Comparison of ENCODE assay signal across 14 cellular contexts in the genomic region with DNA sequence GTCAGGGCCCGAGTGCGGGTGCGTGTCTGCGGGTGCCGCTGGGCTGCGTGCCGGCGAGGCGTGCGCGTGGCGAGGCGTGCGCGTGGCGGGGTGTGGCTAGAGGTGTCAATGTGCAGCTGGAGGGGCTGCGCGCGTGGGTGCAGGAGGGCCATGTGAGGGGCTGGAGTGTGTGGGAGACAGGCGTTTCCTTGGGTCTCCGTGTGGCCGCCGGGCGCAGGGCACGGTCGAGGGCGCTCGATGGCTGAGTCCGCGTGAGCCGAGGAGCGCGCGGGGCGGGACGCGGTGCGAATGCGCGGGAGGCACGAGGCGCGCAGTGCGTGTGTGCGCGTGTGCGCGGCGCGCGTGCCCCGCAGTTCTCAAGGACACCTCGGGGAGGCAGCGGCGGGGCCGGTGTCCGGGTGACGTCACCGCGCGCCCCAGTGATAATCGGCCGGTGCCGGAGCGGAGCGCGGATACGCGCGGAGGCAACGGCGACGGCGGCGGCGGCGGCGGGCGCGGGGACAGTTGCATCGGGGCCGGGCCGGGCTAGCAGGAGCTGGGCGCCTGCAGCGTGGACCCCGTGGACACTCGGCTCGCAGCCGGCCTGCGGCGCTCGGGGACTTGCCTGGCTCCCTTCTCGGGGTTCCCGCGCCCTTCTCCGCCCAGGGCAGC. TPM values are rescaled to one million over a fixed set of nuclear protein-coding genes. Genes with fewer than 3 reads are reported as not detected.
DNase-seq lines count a peak whose midpoint lies in the region; ATAC-seq and TF ChIP-seq lines count a peak whose summit lies in the region.
"Had no signal": no experiment of that assay in that cellular context is flagged by ENCODE, and none has a peak within 500 bp of the region (broad histone marks: within the 10 kb centered on the region; RNA-seq: fewer than 3 reads in every experiment).

No MANE protein-coding gene starts in this region.

- peaks cover 13% of the 10 kb centered on the region for H3K4me1 Mint-ChIP-seq in activated CD4-positive, alpha-beta memory T cell treated with anti-CD3 and anti-CD28 coated beads for 36 hours (ENCODE audit: low read depth)
- peaks cover 7% of the 10 kb centered on the region for H3K4me1 Mint-ChIP-seq in glutamatergic neuron (ENCODE audit: low read depth, unreplicated experiment)

- H3K27me3 Mint-ChIP-seq in activated CD4-positive, alpha-beta memory T cell treated with anti-CD3 and anti-CD28 coated beads for 36 hours: peaks cover 44% of the 10 kb centered on the region
- peaks cover 16% of the 10 kb centered on the region for H3K27me3 Mint-ChIP-seq in glutamatergic neuron (ENCODE audit: unreplicated experiment)

- H3K36me3 Mint-ChIP-seq in activated CD4-positive, alpha-beta memory T cell treated with anti-CD3 and anti-CD28 coated beads for 36 hours: no peaks in the 10 kb centered on the region
- H3K36me3 Mint-ChIP-seq in glutamatergic neuron (ENCODE audit: unreplicated experiment): no peaks in the 10 kb centered on the region

- DNase-seq in NCI-H82 (lab: John Stamatoyannopoulos, UW) (peak; percentile 30), NCI-H82 treated with DMSO at 0.1 percent for 48 hours (lab: John Stamatoyannopoulos, UW; ENCODE audit: unreplicated experiment) (no peak), glutamatergic neuron (peak; percentile 87), GOT3 (lab: John Stamatoyannopoulos, UW) (no peak)
- peak; percentile 39 for DNase-seq in activated CD4-positive, alpha-beta memory T cell treated with anti-CD3 and anti-CD28 coated beads for 36 hours
- DNase-seq in stimulated activated CD4-positive, alpha-beta T cell treated with anti-CD3 and anti-CD28 coated beads, Interleukin-1b, Interleukin-23, amount 100 ng/mL, for 48 hours: peak; percentile 37
- DNase-seq: central memory CD4-positive, alpha-beta T cell; kidney glomerular epithelial cell; NK-92 treated with Interleukin-12 subunit alpha and Interleukin-12 subunit beta, amount 100 ng/mL, for 24 hours; small intestine had no signal

- intact Hi-C loops in activated CD4-positive, alpha-beta memory T cell treated with anti-CD3 and anti-CD28 coated beads for 36 hours (cut with micrococcal nuclease): no loop called here

- no peaks in the 10 kb centered on the region for H3K9me3 Mint-ChIP-seq in activated CD4-positive, alpha-beta memory T cell treated with anti-CD3 and anti-CD28 coated beads for 36 hours
- peaks cover 11% of the 10 kb centered on the region for H3K9me3 Mint-ChIP-seq in glutamatergic neuron (ENCODE audit: unreplicated experiment)

- no peak overlapping the region for H3K27ac Mint-ChIP-seq in activated CD4-positive, alpha-beta memory T cell treated with anti-CD3 and anti-CD28 coated beads for 36 hours
- H3K27ac Mint-ChIP-seq in glutamatergic neuron (ENCODE audit: unreplicated experiment): peak overlapping the region; percentile 97

- no peak for ATAC-seq in HG03378 (IDR thresholded peaks at IDR 0.05; ENCODE audit: unreplicated experiment)
- no peak for ATAC-seq in HG02840 (IDR thresholded peaks at IDR 0.05; ENCODE audit: low FRiP score, unreplicated experiment)

- TF ChIP-seq CTCF in glutamatergic neuron (IDR thresholded peaks at IDR 0.05; ENCODE audit: partially characterized antibody, unreplicated experiment): peak; percentile 45

- CTCF ChIA-PET in activated CD4-positive, alpha-beta memory T cell treated with anti-CD3 and anti-CD28 coated beads for 36 hours (lab: Charles Lee): no interaction called here

- POLR2A ChIA-PET in activated CD4-positive, alpha-beta memory T cell treated with anti-CD3 and anti-CD28 coated beads for 36 hours (lab: Charles Lee): no interaction called here

- H3K4me3 Mint-ChIP-seq in activated CD4-positive, alpha-beta memory T cell treated with anti-CD3 and anti-CD28 coated beads for 36 hours: no peak overlapping the region
- H3K4me3 Mint-ChIP-seq in glutamatergic neuron (ENCODE audit: unreplicated experiment): peak overlapping the region; percentile 87

RNA-seq across cellular contexts. Expression of a gene that starts 38.7 kb away (rescaled TPM):
- 10 to 100 TPM; 32.8 to 32.9 TPM for total RNA-seq in activated CD4-positive, alpha-beta memory T cell treated with anti-CD3 and anti-CD28 coated beads for 36 hours
- total RNA-seq in glutamatergic neuron (ENCODE audit: unreplicated experiment): 43.3 TPM

RNA-seq across cellular contexts. Expression of a gene that starts 58.4 kb away (rescaled TPM):
- not detected for total RNA-seq in activated CD4-positive, alpha-beta memory T cell treated with anti-CD3 and anti-CD28 coated beads for 36 hours
- not detected for total RNA-seq in glutamatergic neuron (ENCODE audit: unreplicated experiment)
- total RNA-seq: HT1080, thoracic aorta had no signal

Comparison
In these comparisons a context has a peak if more than half of its experiments do, and no peak if none do; other contexts are left out.
1. DNase-seq: peak in NCI-H82 (single experiment), activated CD4-positive, alpha-beta memory T cell treated with anti-CD3 and anti-CD28 coated beads for 36 hours (single experiment), glutamatergic neuron (single experiment) and stimulated activated CD4-positive, alpha-beta T cell treated with anti-CD3 and anti-CD28 coated beads, Interleukin-1b, Interleukin-23, amount 100 ng/mL, for 48 hours (single experiment); none in NCI-H82 treated with DMSO at 0.1 percent for 48 hours (single experiment) and GOT3 (single experiment).